ENCODE assay signal across 1 cellular context in genomic region chr12:96444403-96444802, GRCh38.
TF ChIP-seq lines count a peak whose summit lies in the region.

No MANE protein-coding gene starts in this region.

TF ChIP-seq in endothelial cell of umbilical vein, 7 proteins besides CTCF, POLR2A, EP300 and RAD21 (continued from another document):
- TF ChIP-seq POLR2AphosphoS5 (IDR thresholded peaks at IDR 0.05; ENCODE audit: insufficient read depth, low read depth, low read length) (no peak), EZH2 (IDR thresholded peaks at IDR 0.05; ENCODE audit: borderline replicate concordance, low read depth, low read length, severe bottlenecking) (no peak), FOS (IDR thresholded peaks at IDR 0.05; ENCODE audit: borderline replicate concordance, insufficient read depth, low read length) (no peak), MYC (IDR thresholded peaks at IDR 0.05; ENCODE audit: low read depth, low read length) (no peak), MAX (IDR thresholded peaks at IDR 0.05; ENCODE audit: insufficient read depth, insufficient read length) (no peak)
